In the genomic region with DNA sequence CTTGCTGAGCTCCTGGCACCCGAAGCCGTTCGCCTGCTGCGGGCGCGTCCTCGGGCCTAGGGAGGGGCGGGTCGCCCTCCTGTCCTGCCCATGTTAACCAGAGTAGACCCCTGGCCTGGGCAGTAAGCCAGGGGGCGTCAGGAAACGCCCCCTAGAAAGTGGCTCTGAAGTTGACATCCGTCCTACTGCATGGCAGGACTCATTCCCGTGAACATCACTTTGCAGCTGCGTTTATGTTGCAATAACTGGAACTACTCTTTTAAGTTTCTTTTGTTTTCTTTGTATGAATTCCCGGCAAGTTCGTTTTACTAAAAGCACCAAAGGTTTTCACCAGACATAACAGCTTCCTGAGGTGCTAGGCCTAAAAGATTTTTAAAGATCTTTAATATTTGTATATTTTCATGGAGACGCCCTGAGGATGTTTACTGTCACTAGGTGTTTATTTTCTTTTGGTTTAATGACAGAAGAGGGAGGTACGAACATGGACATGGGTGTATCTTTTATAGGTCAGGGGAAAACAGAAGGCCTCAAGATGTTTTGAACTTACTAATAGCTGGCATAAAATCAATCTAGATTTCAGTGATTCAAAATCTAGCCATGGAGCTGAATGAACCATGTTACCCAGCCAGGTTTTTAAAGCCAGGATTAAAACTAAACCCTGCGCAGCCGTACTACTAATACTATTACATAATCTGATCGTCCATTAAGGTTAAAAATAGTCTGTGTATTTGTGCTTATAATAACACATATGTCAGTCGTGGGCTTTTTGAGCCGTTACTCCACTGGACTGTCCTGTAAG, we compare ENCODE assay signal across 8 cellular contexts. TPM values are rescaled to one million over a fixed set of nuclear protein-coding genes. Genes with fewer than 3 reads are reported as not detected.
DNase-seq lines count a peak whose midpoint lies in the region; ATAC-seq and TF ChIP-seq lines count a peak whose summit lies in the region.

No MANE protein-coding gene starts in this region.

- peak overlapping the region; percentile 92 for H3K4me2 ChIP-seq in HCT116 (ENCODE audit: low read length)

- H3K9ac ChIP-seq in HCT116 (ENCODE audit: low read length) (peak overlapping the region; percentile 92), endodermal cell (ENCODE audit: extremely low read depth, low read length, poor library complexity, severe bottlenecking) (peak overlapping the region; percentile 67), mucosa of rectum (ENCODE audit: low read depth in 1 of 2, low read length in 2 of 2) (peak overlapping the region; percentile 94 to 98)

- peaks cover 48% of the 10 kb centered on the region for H3K79me2 ChIP-seq in HCT116 (ENCODE audit: insufficient read depth, low read length)

- H3K4me1 ChIP-seq in HCT116 (ENCODE audit: control insufficient read depth in 1 of 2, insufficient read depth in 2 of 2, low read length in 2 of 2): peaks cover 10 to 19% of the 10 kb centered on the region in 2 experiments
- H3K4me1 ChIP-seq in endodermal cell (ENCODE audit: control insufficient read depth, insufficient read depth, low read length): peaks cover 5% of the 10 kb centered on the region
- peaks cover 12 to 16% of the 10 kb centered on the region in 2 donors for H3K4me1 ChIP-seq in mucosa of rectum (ENCODE audit: control insufficient read depth in 2 of 2, insufficient read depth in 2 of 2, low read length in 2 of 2)

- no peaks in the 10 kb centered on the region for H3K27me3 ChIP-seq in BJ (ENCODE audit: control insufficient read depth, insufficient read depth, low read length)
- no peaks in the 10 kb centered on the region for H3K27me3 ChIP-seq in HCT116 (ENCODE audit: insufficient read depth, low read length)
- H3K27me3 ChIP-seq in endodermal cell (ENCODE audit: control insufficient read depth, insufficient read depth, low read length, poor library complexity, severe bottlenecking): no peaks in the 10 kb centered on the region
- H3K27me3 ChIP-seq in mucosa of rectum (ENCODE audit: control insufficient read depth in 2 of 2, insufficient read depth in 2 of 2, low read length in 2 of 2): no peaks in the 10 kb centered on the region

- TSS peak; percentile 70 for BruUV-seq in HCT116 (replicated peaks; lab: Mats Ljungman, UMichigan)

- ATAC-seq in HCT116: no peak
- ATAC-seq in HG03521 (IDR thresholded peaks at IDR 0.05; ENCODE audit: unreplicated experiment): no peak
- ATAC-seq in GM19328 (IDR thresholded peaks at IDR 0.05; ENCODE audit: unreplicated experiment): no peak

- POLR2A ChIA-PET in BJ (lab: Charles Lee): no interaction called here
- POLR2A ChIA-PET in HCT116 (lab: Charles Lee): no interaction called here

- H3K36me3 ChIP-seq in BJ (ENCODE audit: control insufficient read depth, insufficient read depth, low read length): no peaks in the 10 kb centered on the region
- H3K36me3 ChIP-seq in HCT116 (ENCODE audit: control insufficient read depth in 1 of 2, insufficient read depth in 2 of 2, low read length in 2 of 2): no peaks in the 10 kb centered on the region
- peaks cover 1% of the 10 kb centered on the region for H3K36me3 ChIP-seq in endodermal cell (ENCODE audit: control insufficient read depth, insufficient read depth, low read length)
- no peaks in the 10 kb centered on the region for H3K36me3 ChIP-seq in mucosa of rectum (ENCODE audit: control insufficient read depth in 2 of 2, insufficient read depth in 2 of 2, low read length in 2 of 2)

- CTCF ChIA-PET in BJ (lab: Yijun Ruan, JAX): interaction anchor here (1.9 kb wide), 1 partner anchor 65 kb away, joined by 7 read pairs; no protein-coding TSS in a partner anchor
- CTCF ChIA-PET in HCT116 (lab: Charles Lee): no interaction called here

- H3K27ac ChIP-seq in HCT116 (ENCODE audit: low read depth, low read length) (peak overlapping the region; percentile 99), endodermal cell (ENCODE audit: low read depth, low read length) (peak overlapping the region; percentile 66), mucosa of rectum (ENCODE audit: low read depth in 2 of 2, low read length in 2 of 2) (peak overlapping the region; percentile 98)

- peak overlapping the region; percentile 76 for H3K4me3 Mint-ChIP-seq in endodermal cell

- H4K20me1 ChIP-seq in HCT116 (ENCODE audit: insufficient read depth): no peaks in the 10 kb centered on the region

- H3K4me1 Mint-ChIP-seq in endodermal cell: peaks cover 18% of the 10 kb centered on the region

- no peak for TF ChIP-seq POLR2A in HCT116 (IDR thresholded peaks at IDR 0.05; ENCODE audit: borderline replicate concordance, extremely low read depth, insufficient read depth, insufficient read length)

- H3K27me3 Mint-ChIP-seq in endodermal cell (ENCODE audit: insufficient read depth): no peaks in the 10 kb centered on the region

- TF ChIP-seq CTCF in BJ (IDR thresholded peaks at IDR 0.05; ENCODE audit: insufficient read depth, low read depth, low read length) (no peak), HCT116 (IDR thresholded peaks at IDR 0.05 in 2 of 3, conservative IDR thresholded peaks at IDR 0.05 in 1 of 3; ENCODE audit: borderline replicate concordance in 1 of 3, insufficient read depth in 1 of 3, low read depth in 2 of 3, low read length in 2 of 3) (no peak), endodermal cell (conservative IDR thresholded peaks at IDR 0.05) (no peak)

- H3K9me3 ChIP-seq in HCT116 (ENCODE audit: control insufficient read depth in 1 of 2, insufficient read depth in 1 of 2, low read depth in 1 of 2, low read length in 2 of 2) (no peaks in the 10 kb centered on the region), endodermal cell (ENCODE audit: control insufficient read depth, low read length) (no peaks in the 10 kb centered on the region), mucosa of rectum (ENCODE audit: control insufficient read depth in 2 of 2, low read length in 2 of 2) (no peaks in the 10 kb centered on the region)

- H3K27ac Mint-ChIP-seq in endodermal cell: no peak overlapping the region

- H3K9me3 Mint-ChIP-seq in endodermal cell: peaks cover 3% of the 10 kb centered on the region

- peaks cover 6% of the 10 kb centered on the region for H3K36me3 Mint-ChIP-seq in endodermal cell (ENCODE audit: low read depth)

- H3K9me2 ChIP-seq in HCT116 (ENCODE audit: insufficient read depth): no peaks in the 10 kb centered on the region

- DNase-seq in BJ (ENCODE audit: low read depth): no peak
- DNase-seq in HCT116 (ENCODE audit: low read depth, low spot score): no peak
- peak; percentile 36 for DNase-seq in RPMI8226
- no peak for DNase-seq in endodermal cell
- DNase-seq in foreskin melanocyte: no peak

- RAD21 ChIA-PET in HCT116 (lab: Charles Lee; ENCODE audit: low non-redundant PET in 1 of 2, low total read pairs in 2 of 2, uncharacterized antibody in 2 of 2, unreplicated experiment in 2 of 2): no interaction called here

- H3K4me3 ChIP-seq in BJ (ENCODE audit: low read depth, low read length) (peak overlapping the region; percentile 70), HCT116 (replicated peaks in 1 of 2; ENCODE audit: low read depth in 1 of 2, low read length in 2 of 2) (peak overlapping the region; percentile 72 to 91), endodermal cell (ENCODE audit: low read length) (peak overlapping the region; percentile 90), mucosa of rectum (ENCODE audit: low read length in 2 of 2) (peak overlapping the region; percentile 89 to 94)

- 22 to 33% methylated on average over 17 to 23 of the region's 23 CpGs for WGBS in endodermal cell (ENCODE audit: insufficient coverage in 1 of 2, insufficient read length in 1 of 2), 2 experiments

- no peak overlapping the region for H2AFZ ChIP-seq in HCT116 (ENCODE audit: low read depth, low read length, poor library complexity, severe bottlenecking)

- intact Hi-C loops in HCT116 (cut with micrococcal nuclease): loop anchor here (10.0 kb wide), 1 partner anchor 313 kb away; no protein-coding TSS in a partner anchor

- TF ChIP-seq RAD21 in HCT116 (IDR thresholded peaks at IDR 0.05; ENCODE audit: low read depth): no peak

TF ChIP-seq in HCT116, 20 proteins besides CTCF, POLR2A, EP300 and RAD21:
- no peak for TF ChIP-seq FOSL1 (IDR thresholded peaks at IDR 0.05; ENCODE audit: low read depth)
- no peak for TF ChIP-seq REST (IDR thresholded peaks at IDR 0.05; ENCODE audit: low read depth)
- TF ChIP-seq CEBPB (IDR thresholded peaks at IDR 0.05; ENCODE audit: low read depth): 0 out of 2 replicates have a peak, but pooled peaks have one; percentile 10
- TF ChIP-seq ZNF274 (IDR thresholded peaks at IDR 0.05; ENCODE audit: low read depth, low read length): no peak

RNA-seq across cellular contexts. Expression of gene C15orf61, which starts 1.0 kb away (rescaled TPM):
- 2.3 and 3.1 TPM in 2 replicates for polyA plus RNA-seq in BJ (2011; rRNA removed)
- 1.5 and 2.1 TPM in 2 replicates for polyA minus RNA-seq in BJ (2011; rRNA and poly(A)+ RNA removed)
- total RNA-seq in HCT116 (2021; ENCODE audit: unreplicated experiment) (9.9 TPM), endodermal cell (1 to 10 TPM; 3.0 to 3.2 TPM)
- 5.2 and 5.5 TPM in 2 replicates for polyA plus RNA-seq in HCT116 (2012)
- 3.5 TPM for polyA plus RNA-seq in endodermal cell (2013, experiment 1 of 2)
- polyA plus RNA-seq in endodermal cell (2013, experiment 2 of 2): 2.2 TPM

RNA-seq across cellular contexts. Expression of gene MAP2K5, which starts 20.5 kb away (rescaled TPM):
- polyA plus RNA-seq in BJ (2011; rRNA removed): 4.5 and 5.6 TPM in 2 replicates
- polyA minus RNA-seq in BJ (2011; rRNA and poly(A)+ RNA removed): 4.4 and 6.8 TPM in 2 replicates
- total RNA-seq in HCT116 (2021; ENCODE audit: unreplicated experiment) (15.6 TPM), endodermal cell (10 to 100 TPM; 17.1 to 26.7 TPM)
- polyA plus RNA-seq in HCT116 (2012): 9.6 and 11.1 TPM in 2 replicates
- 29.9 TPM for polyA plus RNA-seq in endodermal cell (2013, experiment 1 of 2)
- 24.2 TPM for polyA plus RNA-seq in endodermal cell (2013, experiment 2 of 2)
